1 cellular context compared by ENCODE assay signal in the genomic region with DNA sequence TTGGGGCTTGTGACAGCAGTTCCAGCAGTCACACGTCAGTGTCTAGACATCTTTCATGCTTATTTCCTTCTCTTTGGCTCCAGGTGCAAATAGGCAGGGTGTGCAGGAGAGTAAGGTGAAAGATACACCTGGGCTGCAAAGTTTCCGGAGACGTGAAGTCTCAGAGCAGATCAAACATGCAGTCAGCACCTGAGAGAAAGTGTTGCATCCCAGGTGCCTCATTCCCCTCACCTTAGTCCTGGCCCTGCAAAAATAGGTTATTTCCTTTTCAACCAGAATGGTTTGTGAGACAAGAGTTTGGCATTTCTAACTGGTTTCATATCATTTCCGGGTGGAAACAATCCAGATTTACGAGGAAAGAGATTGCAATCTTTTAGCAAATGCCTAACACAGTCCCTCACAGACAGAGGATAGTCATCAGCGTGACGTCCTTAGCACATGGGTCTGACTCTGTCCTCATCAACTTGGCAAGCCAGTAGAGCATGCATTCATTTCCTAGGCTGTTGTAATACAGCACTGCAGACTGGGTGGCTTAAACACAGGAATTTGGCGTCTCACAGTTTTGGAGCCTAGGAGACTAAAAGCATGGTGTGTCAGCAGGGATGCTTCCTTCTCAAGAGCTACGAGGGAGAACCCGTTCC.
TF ChIP-seq lines count a peak whose summit lies in the region.

No MANE protein-coding gene starts in this region.

TF ChIP-seq in IMR-90, 13 proteins besides CTCF, POLR2A, EP300 and RAD21 (continued from another document):
- TF ChIP-seq USF2 (IDR thresholded peaks at IDR 0.05; ENCODE audit: low read depth, low read length), result no peak
- no peak for TF ChIP-seq SMC3 (IDR thresholded peaks at IDR 0.05; ENCODE audit: low read depth, low read length)
- no peak for TF ChIP-seq MAZ (IDR thresholded peaks at IDR 0.05; ENCODE audit: borderline replicate concordance, low read depth, low read length)
- no peak for TF ChIP-seq MAFK (IDR thresholded peaks at IDR 0.05; ENCODE audit: low read depth, low read length)
- no peak for TF ChIP-seq BHLHE40 (IDR thresholded peaks at IDR 0.05; ENCODE audit: low read depth, low read length)
- TF ChIP-seq CEBPB (IDR thresholded peaks at IDR 0.05; ENCODE audit: low read depth, low read length), result no peak
- no peak for TF ChIP-seq MXI1 (IDR thresholded peaks at IDR 0.05; ENCODE audit: borderline replicate concordance, low read depth, low read length)
